In genomic region chr10:89350911-89351315, GRCh38 we compare ENCODE assay signal across 8 cellular contexts. TPM values are rescaled to one million over a fixed set of nuclear protein-coding genes. Genes with fewer than 3 reads are reported as not detected.
DNase-seq lines count a peak whose midpoint lies in the region; ATAC-seq and TF ChIP-seq lines count a peak whose summit lies in the region.
"Not testable (repeated sequence)": the region's sequence is repeated elsewhere in the genome, so short reads cannot be mapped to it uniquely, and the experiment has no call there.

No MANE protein-coding gene starts in this region.

- H3K4me3 Mint-ChIP-seq in IgD-negative memory B cell: peak overlapping the region; percentile 31 to 91 (median 54)
- not testable (repeated sequence) for H3K4me3 Mint-ChIP-seq in activated CD8-positive, alpha-beta memory T cell treated with anti-CD3 and anti-CD28 coated beads, Interleukin-2, amount 10 ng/mL, durations not matched to agents 7 days and 5 days

- H3K27ac Mint-ChIP-seq in IgD-negative memory B cell: peak overlapping the region in 1 of 3 donors; percentile 66
- peak overlapping the region; percentile 25 for H3K27ac Mint-ChIP-seq in activated CD8-positive, alpha-beta memory T cell treated with anti-CD3 and anti-CD28 coated beads, Interleukin-2, amount 10 ng/mL, durations not matched to agents 7 days and 5 days

- not testable (repeated sequence) for H3K9me3 Mint-ChIP-seq in IgD-negative memory B cell; activated CD8-positive, alpha-beta memory T cell treated with anti-CD3 and anti-CD28 coated beads, Interleukin-2, amount 10 ng/mL, durations not matched to agents 7 days and 5 days (ENCODE audit: low read depth)

- H3K4me2 ChIP-seq in BLaER1 treated with 17β-estradiol and CSF1 and Interleukin-3, amounts not matched to agents 10 nM and 100 nM: peak overlapping the region in 10 of 11 experiments; percentile 16 to 93 (median 54); a peak in 20 of 22 replicates

- TF ChIP-seq EP300 in esophagus muscularis mucosa (IDR thresholded peaks at IDR 0.05): not testable (repeated sequence)

- not testable (repeated sequence) for TF ChIP-seq CTCF in esophagus muscularis mucosa (IDR thresholded peaks at IDR 0.05); lung (IDR thresholded peaks at IDR 0.05; ENCODE audit: control extremely low read depth, extremely low read depth)

- H3K36me3 ChIP-seq in BLaER1 treated with 17β-estradiol and CSF1 and Interleukin-3, amounts not matched to agents 10 nM and 100 nM; esophagus muscularis mucosa; lung (ENCODE audit: control insufficient read depth in 2 of 2, insufficient read depth in 2 of 2, low read length in 2 of 2); skeletal muscle tissue (ENCODE audit: control insufficient read depth in 3 of 3, insufficient read depth in 3 of 3, low read length in 3 of 3): not testable (repeated sequence)

- peak; percentile 38 for ATAC-seq in GM19395 (IDR thresholded peaks at IDR 0.05; ENCODE audit: unreplicated experiment)
- peak; percentile 27 for ATAC-seq in HG02763 (IDR thresholded peaks at IDR 0.05; ENCODE audit: unreplicated experiment)
- peak; percentile 32 for ATAC-seq in activated CD8-positive, alpha-beta memory T cell treated with anti-CD3 and anti-CD28 coated beads, Interleukin-2, amount 10 ng/mL, durations not matched to agents 7 days and 5 days
- peak; percentile 27 for ATAC-seq in lung (ENCODE audit: insufficient read depth, low FRiP score)

- H3K9me3 ChIP-seq in BLaER1 treated with 17β-estradiol and CSF1 and Interleukin-3, amounts not matched to agents 10 nM and 100 nM (replicated peaks in 1 of 11): peaks cover 7 to 21% (median 15%) of the 10 kb centered on the region in 11 experiments; a peak in 19 of 22 replicates
- not testable (repeated sequence) for H3K9me3 ChIP-seq in esophagus muscularis mucosa; lung (ENCODE audit: control insufficient read depth in 2 of 2, insufficient read depth in 1 of 2, low read length in 1 of 2); skeletal muscle tissue (ENCODE audit: control insufficient read depth in 3 of 3, low read length in 3 of 3)

- H3K4me1 Mint-ChIP-seq in IgD-negative memory B cell: peaks cover 29 to 45% (median 43%) of the 10 kb centered on the region in 3 donors
- peaks cover 27% of the 10 kb centered on the region for H3K4me1 Mint-ChIP-seq in activated CD8-positive, alpha-beta memory T cell treated with anti-CD3 and anti-CD28 coated beads, Interleukin-2, amount 10 ng/mL, durations not matched to agents 7 days and 5 days

- TF ChIP-seq POLR2A in esophagus muscularis mucosa (IDR thresholded peaks at IDR 0.05; ENCODE audit: low read depth): not testable (repeated sequence)

- 13% methylated on average over 6 of the region's 6 CpGs for WGBS in esophagus muscularis mucosa
- 17 to 34% methylated on average over 6 of the region's 6 CpGs for WGBS in lung, 2 donors

- not testable (repeated sequence) for H3K36me3 Mint-ChIP-seq in IgD-negative memory B cell; activated CD8-positive, alpha-beta memory T cell treated with anti-CD3 and anti-CD28 coated beads, Interleukin-2, amount 10 ng/mL, durations not matched to agents 7 days and 5 days

- CTCF ChIA-PET in activated CD8-positive, alpha-beta memory T cell treated with anti-CD3 and anti-CD28 coated beads, Interleukin-2, amount 10 ng/mL, durations not matched to agents 7 days and 5 days (lab: Charles Lee): interaction anchor here (1.0 to 2.1 kb wide), 2 partner anchors 16 to 18 kb away, joined by 3 to 10 read pairs; no protein-coding TSS in a partner anchor

- H3K27me3 ChIP-seq in BLaER1 treated with 17β-estradiol and CSF1 and Interleukin-3, amounts not matched to agents 10 nM and 100 nM; esophagus muscularis mucosa; lung (ENCODE audit: control insufficient read depth, insufficient read depth); skeletal muscle tissue (ENCODE audit: control insufficient read depth in 3 of 3, insufficient read depth in 3 of 3, low read length in 3 of 3): not testable (repeated sequence)

- H3K4me3 ChIP-seq in BLaER1 treated with 17β-estradiol and CSF1 and Interleukin-3, amounts not matched to agents 10 nM and 100 nM; lung; skeletal muscle tissue (ENCODE audit: low read length in 3 of 3): not testable (repeated sequence)
- peak overlapping the region in 1 of 4 donors; percentile 14 for H3K4me3 ChIP-seq in esophagus muscularis mucosa

- not testable (repeated sequence) for DNase-seq in activated CD8-positive, alpha-beta memory T cell treated with anti-CD3 and anti-CD28 coated beads, Interleukin-2, amount 10 ng/mL, durations not matched to agents 7 days and 5 days; esophagus muscularis mucosa (ENCODE audit: extremely low spot score)
- peak; percentile 65 for DNase-seq in lung (ENCODE audit: low spot score)

- peak overlapping the region in 6 of 11 experiments; percentile 7 to 56 (median 30); a peak in 9 of 22 replicates for H3K9ac ChIP-seq in BLaER1 treated with 17β-estradiol and CSF1 and Interleukin-3, amounts not matched to agents 10 nM and 100 nM
- H3K9ac ChIP-seq in skeletal muscle tissue (ENCODE audit: low read depth in 1 of 3, low read length in 3 of 3): not testable (repeated sequence)

- not testable (repeated sequence) for H4K20me1 ChIP-seq in BLaER1 treated with 17β-estradiol and CSF1 and Interleukin-3, amounts not matched to agents 10 nM and 100 nM

- intact Hi-C loops in esophagus muscularis mucosa (cut with DNase I): not testable (repeated sequence)

- H3K27ac ChIP-seq in BLaER1 treated with 17β-estradiol and CSF1 and Interleukin-3, amounts not matched to agents 10 nM and 100 nM: peak overlapping the region in 9 of 11 experiments; percentile 5 to 69 (median 47); a peak in 12 of 22 replicates
- H3K27ac ChIP-seq in esophagus muscularis mucosa (replicated peaks in 1 of 4): peak overlapping the region; percentile 65 to 78 (median 74)
- H3K27ac ChIP-seq in lung (ENCODE audit: low read depth in 1 of 2, low read length in 1 of 2): peak overlapping the region; percentile 69 to 91
- peak overlapping the region; percentile 75 for H3K27ac ChIP-seq in skeletal muscle tissue (ENCODE audit: low read depth, low read length)

- H3K27me3 Mint-ChIP-seq in IgD-negative memory B cell: not testable (repeated sequence)
- peaks cover 28% of the 10 kb centered on the region for H3K27me3 Mint-ChIP-seq in activated CD8-positive, alpha-beta memory T cell treated with anti-CD3 and anti-CD28 coated beads, Interleukin-2, amount 10 ng/mL, durations not matched to agents 7 days and 5 days

- H3K4me1 ChIP-seq in BLaER1 treated with 17β-estradiol and CSF1 and Interleukin-3, amounts not matched to agents 10 nM and 100 nM: peaks cover 44 to 80% (median 52%) of the 10 kb centered on the region in 10 experiments
- peaks cover 33 to 53% (median 42%) of the 10 kb centered on the region in 4 donors for H3K4me1 ChIP-seq in esophagus muscularis mucosa
- H3K4me1 ChIP-seq in lung (ENCODE audit: control insufficient read depth in 2 of 2, insufficient read depth in 2 of 2, low read length in 2 of 2): peaks cover 8 to 22% of the 10 kb centered on the region in 2 donors
- peaks cover 25 to 34% (median 25%) of the 10 kb centered on the region in 3 donors for H3K4me1 ChIP-seq in skeletal muscle tissue (ENCODE audit: control insufficient read depth in 3 of 3, insufficient read depth in 3 of 3, low read length in 3 of 3)

RNA-seq across cellular contexts. Expression of gene IFIT3, which starts 23.1 kb away (rescaled TPM):
- 16.9 TPM for polyA plus RNA-seq in IgD-negative memory B cell
- 100 to 1,000 TPM in 1 of 2 experiments, 10 to 100 TPM in 1; 54.2 to 151 TPM for total RNA-seq in activated CD8-positive, alpha-beta memory T cell treated with anti-CD3 and anti-CD28 coated beads, Interleukin-2, amount 10 ng/mL, durations not matched to agents 7 days and 5 days
- total RNA-seq in esophagus muscularis mucosa: 1 to 10 TPM; 7.8 to 9.8 (median 8.8) TPM
- total RNA-seq in lung: 10 to 100 TPM; 17.3 to 27.2 TPM
- 10 to 100 TPM; 12.6 to 47.7 TPM for polyA plus RNA-seq in lung
- total RNA-seq in skeletal muscle tissue: 12.0 TPM

RNA-seq across cellular contexts. Expression of gene IFIT1B, which starts 26.9 kb away (rescaled TPM):
- polyA plus RNA-seq in IgD-negative memory B cell (not detected), lung (not detected)
- total RNA-seq in activated CD8-positive, alpha-beta memory T cell treated with anti-CD3 and anti-CD28 coated beads, Interleukin-2, amount 10 ng/mL, durations not matched to agents 7 days and 5 days: under 1 TPM in 1 of 2 experiments, not detected in 1; 0.29 TPM
- total RNA-seq in esophagus muscularis mucosa (under 1 TPM in 1 of 4 donors, not detected in 3; 0.33 TPM), lung (1 to 10 TPM in 1 of 2 donors, under 1 TPM in 1; 0.21 to 3.7 TPM), skeletal muscle tissue (2.1 TPM)

RNA-seq across cellular contexts. Expression of gene IFIT1, which starts 41.5 kb away (rescaled TPM):
- polyA plus RNA-seq in IgD-negative memory B cell (8.5 TPM), lung (10 to 100 TPM; 13.1 to 17.7 TPM)
- total RNA-seq in activated CD8-positive, alpha-beta memory T cell treated with anti-CD3 and anti-CD28 coated beads, Interleukin-2, amount 10 ng/mL, durations not matched to agents 7 days and 5 days: 100 to 1,000 TPM in 1 of 2 experiments, 10 to 100 TPM in 1; 45.8 to 107 TPM
- total RNA-seq in esophagus muscularis mucosa (10 to 100 TPM; 10.6 to 15.4 (median 11.9) TPM), lung (10 to 100 TPM; 11.1 to 16.9 TPM), skeletal muscle tissue (34.4 TPM)

RNA-seq across cellular contexts. Expression of gene IFIT2, which starts 49.1 kb away (rescaled TPM):
- polyA plus RNA-seq in IgD-negative memory B cell: 13.6 TPM
- total RNA-seq in activated CD8-positive, alpha-beta memory T cell treated with anti-CD3 and anti-CD28 coated beads, Interleukin-2, amount 10 ng/mL, durations not matched to agents 7 days and 5 days: 10 to 100 TPM; 16.0 to 34.4 TPM
- 1 to 10 TPM; 2.2 to 5.0 (median 3.3) TPM for total RNA-seq in esophagus muscularis mucosa
- total RNA-seq in lung: 10 to 100 TPM; 12.1 to 16.0 TPM
- polyA plus RNA-seq in lung: 10 to 100 TPM in 1 of 2 donors, 1 to 10 TPM in 1; 8.1 to 17.8 TPM
- 6.8 TPM for total RNA-seq in skeletal muscle tissue
